8 cellular contexts compared by ENCODE assay signal in the genomic region with DNA sequence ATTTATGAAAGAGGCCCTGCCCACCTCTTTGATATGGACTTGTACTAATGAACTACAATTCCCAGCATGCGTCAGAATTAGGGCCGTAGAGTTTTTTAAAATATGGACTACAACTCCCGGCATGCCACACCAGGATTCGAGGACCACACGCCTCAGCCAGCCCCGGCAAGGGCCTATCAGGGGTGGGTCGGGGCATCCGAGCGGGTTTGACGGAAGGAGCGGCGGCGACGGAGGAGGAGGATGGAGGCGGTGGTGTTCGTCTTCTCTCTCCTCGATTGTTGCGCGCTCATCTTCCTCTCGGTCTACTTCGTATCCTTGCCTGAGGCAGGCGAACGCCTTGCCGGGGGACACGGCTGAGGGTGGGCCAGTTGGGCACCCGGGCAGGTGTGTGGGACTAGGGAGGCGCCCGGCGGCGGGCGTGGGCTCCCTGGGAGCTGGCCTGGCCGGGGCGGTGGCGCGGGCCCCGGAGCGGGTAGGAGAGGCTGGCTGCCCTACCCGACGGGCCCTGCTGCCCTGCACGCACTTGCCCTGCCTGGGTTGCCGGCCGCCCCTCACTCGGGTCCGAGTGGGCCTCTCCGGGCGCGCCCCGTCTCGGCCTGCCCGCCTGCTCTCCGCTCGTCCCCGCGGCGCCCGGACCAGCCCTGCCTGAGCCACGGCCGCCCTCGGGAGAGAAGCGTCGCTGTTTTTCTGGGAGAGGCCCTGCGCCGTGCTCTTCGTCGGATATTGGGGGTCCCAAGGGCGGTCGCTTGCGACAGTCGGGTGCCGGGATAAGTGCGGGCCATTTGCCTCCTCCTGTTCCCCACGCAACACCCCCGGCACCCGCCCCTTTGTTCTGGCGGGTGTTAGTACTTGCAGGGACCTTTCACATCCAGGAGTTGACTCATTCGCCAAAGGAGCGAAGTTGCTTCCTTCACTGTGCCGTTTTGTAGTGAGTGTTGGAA. TPM values are rescaled to one million over a fixed set of nuclear protein-coding genes. Genes with fewer than 3 reads are reported as not detected.
DNase-seq lines count a peak whose midpoint lies in the region; ATAC-seq, FAIRE-seq and TF ChIP-seq lines count a peak whose summit lies in the region.

CNIH4 (plus strand) TSS at position 195 of the 941 bp plus-strand sequence; CDS start at position 241, 46 bp downstream.

- H3K79me2 ChIP-seq in OCI-LY7 (ENCODE audit: insufficient read depth, low read depth, low read length), result peaks cover 30% of the 10 kb centered on the region; the same call in 1 of the 2 replicates

- H3K27me3 ChIP-seq in mononuclear cell (ENCODE audit: insufficient read depth, low read length), result no peaks in the 10 kb centered on the region

- peaks cover 11% of the 10 kb centered on the region for H3K4me1 ChIP-seq in OCI-LY7 (ENCODE audit: insufficient read depth, low read length, poor library complexity, severe bottlenecking)
- H3K4me1 ChIP-seq in mononuclear cell (ENCODE audit: insufficient read depth, low read length), result peaks cover 38% of the 10 kb centered on the region

- H2AFZ ChIP-seq in OCI-LY7 (ENCODE audit: low read length), result peak within 1 kb of the TSS; percentile 55

- H3K4me3 ChIP-seq in OCI-LY7 (ENCODE audit: low read depth, low read length, poor library complexity, severe bottlenecking) (peak within 1 kb of the TSS; percentile 77), epithelial cell of esophagus (ENCODE audit: low read length) (peak within 1 kb of the TSS; percentile 76), mononuclear cell (ENCODE audit: low read length) (peak within 1 kb of the TSS; percentile 57)

- 0 out of 2 replicates have a peak, but pooled peaks cover 7% of the 10 kb centered on the region for H4K20me1 ChIP-seq in OCI-LY7 (ENCODE audit: insufficient read depth, low read length)

- intact Hi-C loops in OCI-LY7 (cut with micrococcal nuclease; ENCODE audit: unreplicated experiment), result loop anchor here (1.0 to 5.0 kb wide), 2 partner anchors 27 to 75 kb away; partner anchors contain the start of genes NVL and WDR26

- H3K9me3 ChIP-seq in OCI-LY7 (ENCODE audit: low read length) (no peaks in the 10 kb centered on the region), mononuclear cell (ENCODE audit: low read depth, low read length) (no peaks in the 10 kb centered on the region)

- peak; percentile 99 for ATAC-seq in GM21526 (IDR thresholded peaks at IDR 0.05; ENCODE audit: low FRiP score, unreplicated experiment)

- BruUV-seq in OCI-LY7 (replicated peaks; lab: Mats Ljungman, UMichigan), result no TSS peak

- peak; percentile 71 for FAIRE-seq in D721Med (lab: Jason Lieb, UNC)

- peak within 1 kb of the TSS; percentile 31 for H3K27ac ChIP-seq in OCI-LY7 (ENCODE audit: low read depth, low read length, poor library complexity, severe bottlenecking)

- CTCF ChIA-PET in OCI-LY7 (lab: Charles Lee; ENCODE audit: unreplicated experiment), result no interaction called here

- peak within 1 kb of the TSS; percentile 91 for H3K4me2 ChIP-seq in OCI-LY7 (ENCODE audit: low read length)

- POLR2A ChIA-PET in OCI-LY7 (lab: Charles Lee), result interaction anchor here (0.6 to 3.8 kb wide), 9 partner anchors 9 to 1778 kb away, joined by 3 to 13 read pairs (median 4); no protein-coding TSS in a partner anchor

- peaks cover 7% of the 10 kb centered on the region; the same call in 1 of the 2 replicates for H3K36me3 ChIP-seq in OCI-LY7 (ENCODE audit: insufficient read depth, low read length)

- TF ChIP-seq CTCF in D721Med (IDR thresholded peaks at IDR 0.05; ENCODE audit: insufficient read depth, missing control alignments) (no peak), OCI-LY7 (conservative IDR thresholded peaks at IDR 0.05; ENCODE audit: low read length) (no peak), epithelial cell of esophagus (IDR thresholded peaks at IDR 0.05; ENCODE audit: insufficient read depth, low read depth, low read length, missing control alignments) (no peak)

- H3K9me2 ChIP-seq in OCI-LY7 (ENCODE audit: insufficient read depth, low read length), result no peaks in the 10 kb centered on the region

- DNase-seq in D721Med (ENCODE audit: insufficient read length, low spot score), result peak; percentile 92
- DNase-seq in HuH-7.5 (ENCODE audit: low spot score), result peak; percentile 90
- DNase-seq in OCI-LY7 (ENCODE audit: low spot score), result peak; percentile 97
- peak; percentile 86 for DNase-seq in activated T-cell treated with anti-CD3 and anti-CD28 coated beads for 24 hours (ENCODE audit: low read depth)
- DNase-seq in epithelial cell of esophagus (ENCODE audit: low read depth), result peak; percentile 97
- DNase-seq in stimulated activated CD8-positive, alpha-beta memory T cell treated with anti-CD3 and anti-CD28 coated beads, Interleukin-4, amount 100 ng/mL, for 1 hour (ENCODE audit: low read depth in 2 of 2, low spot score in 1 of 2), result peak; percentile 60 to 78

RNA-seq across cellular contexts. Expression of gene CNIH4, which starts in this region (rescaled TPM):
- total RNA-seq in OCI-LY7 (2014; rRNA removed; shearing (Covaris generic)), result 20.7 and 24.1 TPM in 2 replicates
- total RNA-seq in OCI-LY7 (2022), result 28.6 and 31.0 TPM in 2 replicates
- 39.6 TPM for total RNA-seq in mononuclear cell

Comparison
In these comparisons a context has a peak if more than half of its experiments do, and no peak if none do; other contexts are left out.
1. Peak in every context shown above with its lines: DNase-seq, ATAC-seq, H3K4me3 ChIP-seq and H3K27ac ChIP-seq.